1 cellular context compared by ENCODE assay signal in genomic region chr2:55096586-55096985, GRCh38.
TF ChIP-seq lines count a peak whose summit lies in the region.

No MANE protein-coding gene starts in this region.

TF ChIP-seq in A549, 52 proteins besides CTCF, POLR2A, EP300 and RAD21 (continued from another document):
- TF ChIP-seq ATOH8 (CRISPR knock-in tag; IDR thresholded peaks at IDR 0.05; ENCODE audit: low read depth) (no peak), JUN (IDR thresholded peaks at IDR 0.05) (no peak), E2F6 (IDR thresholded peaks at IDR 0.05; ENCODE audit: borderline replicate concordance, low read depth) (no peak), RFX5 (IDR thresholded peaks at IDR 0.05) (no peak), ZFP36 (IDR thresholded peaks at IDR 0.05; ENCODE audit: borderline replicate concordance, partially characterized antibody) (no peak), HEYL (CRISPR knock-in tag; IDR thresholded peaks at IDR 0.05) (no peak), MAZ (IDR thresholded peaks at IDR 0.05; ENCODE audit: borderline replicate concordance, low read depth, low read length) (no peak)
- TF ChIP-seq, protein P1, sequence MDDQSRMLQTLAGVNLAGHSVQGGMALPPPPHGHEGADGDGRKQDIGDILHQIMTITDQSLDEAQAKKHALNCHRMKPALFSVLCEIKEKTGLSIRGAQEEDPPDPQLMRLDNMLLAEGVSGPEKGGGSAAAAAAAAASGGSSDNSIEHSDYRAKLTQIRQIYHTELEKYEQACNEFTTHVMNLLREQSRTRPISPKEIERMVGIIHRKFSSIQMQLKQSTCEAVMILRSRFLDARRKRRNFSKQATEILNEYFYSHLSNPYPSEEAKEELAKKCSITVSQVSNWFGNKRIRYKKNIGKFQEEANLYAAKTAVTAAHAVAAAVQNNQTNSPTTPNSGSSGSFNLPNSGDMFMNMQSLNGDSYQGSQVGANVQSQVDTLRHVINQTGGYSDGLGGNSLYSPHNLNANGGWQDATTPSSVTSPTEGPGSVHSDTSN (IDR thresholded peaks at IDR 0.05) = no peak
- TF ChIP-seq, protein P2, sequence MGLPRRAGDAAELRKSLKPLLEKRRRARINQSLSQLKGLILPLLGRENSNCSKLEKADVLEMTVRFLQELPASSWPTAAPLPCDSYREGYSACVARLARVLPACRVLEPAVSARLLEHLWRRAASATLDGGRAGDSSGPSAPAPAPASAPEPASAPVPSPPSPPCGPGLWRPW (IDR thresholded peaks at IDR 0.05) = no peak
